Comparison of ENCODE assay signal across 1 cellular context in the genomic region with DNA sequence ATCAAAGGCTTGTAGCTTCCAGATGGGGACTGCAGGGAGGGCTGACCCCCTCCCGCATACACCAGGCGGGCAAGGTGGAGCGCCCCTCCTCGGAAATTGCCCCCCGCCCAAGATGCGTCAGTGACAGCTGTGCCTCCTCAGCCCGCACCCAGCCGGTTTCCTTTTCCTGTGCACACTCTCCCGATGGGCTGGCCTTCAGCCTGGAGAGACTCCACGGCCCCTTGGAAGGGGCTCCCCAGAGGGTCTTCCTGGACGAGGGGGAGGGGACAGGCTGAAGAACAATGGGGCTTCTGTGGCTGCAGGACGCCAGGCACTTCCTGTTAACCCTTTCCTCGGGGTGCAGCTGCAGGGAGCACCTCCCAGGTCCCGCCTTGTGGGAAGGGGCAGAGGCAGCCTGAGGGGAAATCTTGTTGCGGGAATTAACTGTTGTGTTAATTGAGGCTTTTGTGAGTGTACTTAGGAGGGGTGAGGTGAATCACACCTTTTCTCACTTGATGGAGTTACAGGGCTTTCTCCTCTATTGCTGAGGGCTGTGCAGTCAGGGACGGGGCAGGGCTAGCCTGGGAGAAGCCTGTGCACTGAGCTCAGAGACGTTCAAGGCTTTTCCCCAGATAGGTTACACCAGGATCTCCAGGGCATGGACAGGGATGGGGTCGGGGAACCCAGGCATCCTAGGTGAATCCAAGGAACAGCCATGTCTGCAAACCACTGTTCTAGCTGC.
A peak's percentile ranks its signal among the peaks of the same experiment; 100 is the strongest.
TF ChIP-seq lines count a peak whose summit lies in the region.

No MANE protein-coding gene starts in this region.

TF ChIP-seq in HepG2, 621 proteins besides CTCF, POLR2A, EP300 and RAD21 (continued from another document and continues in another):
- TF ChIP-seq, protein P1, sequence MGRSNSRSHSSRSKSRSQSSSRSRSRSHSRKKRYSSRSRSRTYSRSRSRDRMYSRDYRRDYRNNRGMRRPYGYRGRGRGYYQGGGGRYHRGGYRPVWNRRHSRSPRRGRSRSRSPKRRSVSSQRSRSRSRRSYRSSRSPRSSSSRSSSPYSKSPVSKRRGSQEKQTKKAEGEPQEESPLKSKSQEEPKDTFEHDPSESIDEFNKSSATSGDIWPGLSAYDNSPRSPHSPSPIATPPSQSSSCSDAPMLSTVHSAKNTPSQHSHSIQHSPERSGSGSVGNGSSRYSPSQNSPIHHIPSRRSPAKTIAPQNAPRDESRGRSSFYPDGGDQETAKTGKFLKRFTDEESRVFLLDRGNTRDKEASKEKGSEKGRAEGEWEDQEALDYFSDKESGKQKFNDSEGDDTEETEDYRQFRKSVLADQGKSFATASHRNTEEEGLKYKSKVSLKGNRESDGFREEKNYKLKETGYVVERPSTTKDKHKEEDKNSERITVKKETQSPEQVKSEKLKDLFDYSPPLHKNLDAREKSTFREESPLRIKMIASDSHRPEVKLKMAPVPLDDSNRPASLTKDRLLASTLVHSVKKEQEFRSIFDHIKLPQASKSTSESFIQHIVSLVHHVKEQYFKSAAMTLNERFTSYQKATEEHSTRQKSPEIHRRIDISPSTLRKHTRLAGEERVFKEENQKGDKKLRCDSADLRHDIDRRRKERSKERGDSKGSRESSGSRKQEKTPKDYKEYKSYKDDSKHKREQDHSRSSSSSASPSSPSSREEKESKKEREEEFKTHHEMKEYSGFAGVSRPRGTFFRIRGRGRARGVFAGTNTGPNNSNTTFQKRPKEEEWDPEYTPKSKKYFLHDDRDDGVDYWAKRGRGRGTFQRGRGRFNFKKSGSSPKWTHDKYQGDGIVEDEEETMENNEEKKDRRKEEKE (IDR thresholded peaks at IDR 0.05) = no peak
- TF ChIP-seq, protein P2, sequence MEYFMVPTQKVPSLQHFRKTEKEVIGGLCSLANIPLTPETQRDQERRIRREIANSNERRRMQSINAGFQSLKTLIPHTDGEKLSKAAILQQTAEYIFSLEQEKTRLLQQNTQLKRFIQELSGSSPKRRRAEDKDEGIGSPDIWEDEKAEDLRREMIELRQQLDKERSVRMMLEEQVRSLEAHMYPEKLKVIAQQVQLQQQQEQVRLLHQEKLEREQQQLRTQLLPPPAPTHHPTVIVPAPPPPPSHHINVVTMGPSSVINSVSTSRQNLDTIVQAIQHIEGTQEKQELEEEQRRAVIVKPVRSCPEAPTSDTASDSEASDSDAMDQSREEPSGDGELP (IDR thresholded peaks at IDR 0.05; ENCODE audit: borderline replicate concordance, low read depth) = peak; percentile 84
- TF ChIP-seq ZBTB8A (CRISPR knock-in tag; IDR thresholded peaks at IDR 0.05; ENCODE audit: borderline replicate concordance, low read depth) (no peak), ZEB1 (IDR thresholded peaks at IDR 0.05; ENCODE audit: insufficient replicate concordance, low read depth) (peak; percentile 46), SNAI1 (CRISPR knock-in tag; IDR thresholded peaks at IDR 0.05; ENCODE audit: borderline replicate concordance) (no peak), ZFP36L2 (CRISPR knock-in tag; IDR thresholded peaks at IDR 0.05) (no peak), AGO2 (optimal IDR thresholded peaks at IDR 0.05; ENCODE audit: low read depth, low read length) (no peak), ZNF7 (CRISPR knock-in tag; IDR thresholded peaks at IDR 0.05) (no peak), XBP1 (CRISPR knock-in tag; IDR thresholded peaks at IDR 0.05) (no peak), ZNF703 (CRISPR knock-in tag; IDR thresholded peaks at IDR 0.05; ENCODE audit: borderline replicate concordance) (no peak), CC2D1A (CRISPR knock-in tag; IDR thresholded peaks at IDR 0.05) (0 out of 2 replicates have a peak, but pooled peaks have one; percentile 2), NFATC3 (CRISPR knock-in tag; IDR thresholded peaks at IDR 0.05) (no peak), GATA4 (IDR thresholded peaks at IDR 0.05; ENCODE audit: borderline replicate concordance, low read depth) (peak; percentile 38; the same call in 1 of the 2 replicates), MYC (CRISPR knock-in tag; IDR thresholded peaks at IDR 0.05; ENCODE audit: borderline replicate concordance) (peak; percentile 68; the same call in 1 of the 2 replicates), NR2F6 (IDR thresholded peaks at IDR 0.05) (0 out of 2 replicates have a peak, but pooled peaks have one; percentile 35), NR2F6 (CRISPR knock-in tag; IDR thresholded peaks at IDR 0.05) (peak; percentile 65; the same call in 1 of the 2 replicates), NAIF1 (CRISPR knock-in tag; IDR thresholded peaks at IDR 0.05; ENCODE audit: borderline replicate concordance) (peak; percentile 38; the same call in 1 of the 2 replicates), ZNF772 (CRISPR knock-in tag; IDR thresholded peaks at IDR 0.05) (peak; percentile 67; the same call in 1 of the 2 replicates), HIVEP1 (CRISPR knock-in tag; IDR thresholded peaks at IDR 0.05) (peak; percentile 97), ATM (IDR thresholded peaks at IDR 0.05; ENCODE audit: borderline replicate concordance) (no peak), NCOA2 (CRISPR knock-in tag; IDR thresholded peaks at IDR 0.05) (peak; percentile 86), KDM2A (CRISPR knock-in tag; IDR thresholded peaks at IDR 0.05; ENCODE audit: borderline replicate concordance, low read depth) (no peak; the same call in 1 of the 2 replicates), TSC22D2 (CRISPR knock-in tag; IDR thresholded peaks at IDR 0.05; ENCODE audit: borderline replicate concordance) (no peak), ZSCAN20 (CRISPR knock-in tag; IDR thresholded peaks at IDR 0.05; ENCODE audit: borderline replicate concordance) (no peak), RFX1 (IDR thresholded peaks at IDR 0.05) (no peak), ZNF331 (CRISPR knock-in tag; IDR thresholded peaks at IDR 0.05) (peak; percentile 62), ATRX (CRISPR knock-in tag; IDR thresholded peaks at IDR 0.05; ENCODE audit: borderline replicate concordance) (no peak), SAFB2 (CRISPR knock-in tag; IDR thresholded peaks at IDR 0.05; ENCODE audit: borderline replicate concordance, low read depth) (no peak), ZNF225 (CRISPR knock-in tag; IDR thresholded peaks at IDR 0.05) (no peak), MTF1 (CRISPR knock-in tag; IDR thresholded peaks at IDR 0.05) (no peak), JUN (CRISPR knock-in tag; IDR thresholded peaks at IDR 0.05) (no peak), SAP130 (CRISPR knock-in tag; IDR thresholded peaks at IDR 0.05; ENCODE audit: low read depth) (peak; percentile 93), GZF1 (CRISPR knock-in tag; IDR thresholded peaks at IDR 0.05) (no peak), PCBP1 (IDR thresholded peaks at IDR 0.05; ENCODE audit: borderline replicate concordance, low read depth, low read length) (peak; percentile 89; the same call in 1 of the 2 replicates)
- TF ChIP-seq, protein P3, sequence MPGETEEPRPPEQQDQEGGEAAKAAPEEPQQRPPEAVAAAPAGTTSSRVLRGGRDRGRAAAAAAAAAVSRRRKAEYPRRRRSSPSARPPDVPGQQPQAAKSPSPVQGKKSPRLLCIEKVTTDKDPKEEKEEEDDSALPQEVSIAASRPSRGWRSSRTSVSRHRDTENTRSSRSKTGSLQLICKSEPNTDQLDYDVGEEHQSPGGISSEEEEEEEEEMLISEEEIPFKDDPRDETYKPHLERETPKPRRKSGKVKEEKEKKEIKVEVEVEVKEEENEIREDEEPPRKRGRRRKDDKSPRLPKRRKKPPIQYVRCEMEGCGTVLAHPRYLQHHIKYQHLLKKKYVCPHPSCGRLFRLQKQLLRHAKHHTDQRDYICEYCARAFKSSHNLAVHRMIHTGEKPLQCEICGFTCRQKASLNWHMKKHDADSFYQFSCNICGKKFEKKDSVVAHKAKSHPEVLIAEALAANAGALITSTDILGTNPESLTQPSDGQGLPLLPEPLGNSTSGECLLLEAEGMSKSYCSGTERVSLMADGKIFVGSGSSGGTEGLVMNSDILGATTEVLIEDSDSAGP (CRISPR knock-in tag; IDR thresholded peaks at IDR 0.05; ENCODE audit: borderline replicate concordance) = peak; percentile 94
- TF ChIP-seq, protein P4, sequence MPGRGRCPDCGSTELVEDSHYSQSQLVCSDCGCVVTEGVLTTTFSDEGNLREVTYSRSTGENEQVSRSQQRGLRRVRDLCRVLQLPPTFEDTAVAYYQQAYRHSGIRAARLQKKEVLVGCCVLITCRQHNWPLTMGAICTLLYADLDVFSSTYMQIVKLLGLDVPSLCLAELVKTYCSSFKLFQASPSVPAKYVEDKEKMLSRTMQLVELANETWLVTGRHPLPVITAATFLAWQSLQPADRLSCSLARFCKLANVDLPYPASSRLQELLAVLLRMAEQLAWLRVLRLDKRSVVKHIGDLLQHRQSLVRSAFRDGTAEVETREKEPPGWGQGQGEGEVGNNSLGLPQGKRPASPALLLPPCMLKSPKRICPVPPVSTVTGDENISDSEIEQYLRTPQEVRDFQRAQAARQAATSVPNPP (CRISPR knock-in tag; IDR thresholded peaks at IDR 0.05) = no peak
- TF ChIP-seq, protein P5, sequence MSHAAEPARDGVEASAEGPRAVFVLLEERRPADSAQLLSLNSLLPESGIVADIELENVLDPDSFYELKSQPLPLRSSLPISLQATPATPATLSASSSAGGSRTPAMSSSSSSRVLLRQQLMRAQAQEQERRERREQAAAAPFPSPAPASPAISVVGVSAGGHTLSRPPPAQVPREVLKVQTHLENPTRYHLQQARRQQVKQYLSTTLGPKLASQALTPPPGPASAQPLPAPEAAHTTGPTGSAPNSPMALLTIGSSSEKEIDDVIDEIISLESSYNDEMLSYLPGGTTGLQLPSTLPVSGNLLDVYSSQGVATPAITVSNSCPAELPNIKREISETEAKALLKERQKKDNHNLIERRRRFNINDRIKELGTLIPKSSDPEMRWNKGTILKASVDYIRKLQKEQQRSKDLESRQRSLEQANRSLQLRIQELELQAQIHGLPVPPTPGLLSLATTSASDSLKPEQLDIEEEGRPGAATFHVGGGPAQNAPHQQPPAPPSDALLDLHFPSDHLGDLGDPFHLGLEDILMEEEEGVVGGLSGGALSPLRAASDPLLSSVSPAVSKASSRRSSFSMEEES (CRISPR knock-in tag; IDR thresholded peaks at IDR 0.05) = peak; percentile 56; the same call in 1 of the 2 replicates
- TF ChIP-seq, protein P6, sequence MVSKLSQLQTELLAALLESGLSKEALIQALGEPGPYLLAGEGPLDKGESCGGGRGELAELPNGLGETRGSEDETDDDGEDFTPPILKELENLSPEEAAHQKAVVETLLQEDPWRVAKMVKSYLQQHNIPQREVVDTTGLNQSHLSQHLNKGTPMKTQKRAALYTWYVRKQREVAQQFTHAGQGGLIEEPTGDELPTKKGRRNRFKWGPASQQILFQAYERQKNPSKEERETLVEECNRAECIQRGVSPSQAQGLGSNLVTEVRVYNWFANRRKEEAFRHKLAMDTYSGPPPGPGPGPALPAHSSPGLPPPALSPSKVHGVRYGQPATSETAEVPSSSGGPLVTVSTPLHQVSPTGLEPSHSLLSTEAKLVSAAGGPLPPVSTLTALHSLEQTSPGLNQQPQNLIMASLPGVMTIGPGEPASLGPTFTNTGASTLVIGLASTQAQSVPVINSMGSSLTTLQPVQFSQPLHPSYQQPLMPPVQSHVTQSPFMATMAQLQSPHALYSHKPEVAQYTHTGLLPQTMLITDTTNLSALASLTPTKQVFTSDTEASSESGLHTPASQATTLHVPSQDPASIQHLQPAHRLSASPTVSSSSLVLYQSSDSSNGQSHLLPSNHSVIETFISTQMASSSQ (IDR thresholded peaks at IDR 0.05; ENCODE audit: low read depth) = peak; percentile 60
- TF ChIP-seq, protein P6 (CRISPR knock-in tag; IDR thresholded peaks at IDR 0.05; ENCODE audit: borderline replicate concordance) = peak; percentile 58; the same call in 1 of the 2 replicates
- TF ChIP-seq, protein P7, sequence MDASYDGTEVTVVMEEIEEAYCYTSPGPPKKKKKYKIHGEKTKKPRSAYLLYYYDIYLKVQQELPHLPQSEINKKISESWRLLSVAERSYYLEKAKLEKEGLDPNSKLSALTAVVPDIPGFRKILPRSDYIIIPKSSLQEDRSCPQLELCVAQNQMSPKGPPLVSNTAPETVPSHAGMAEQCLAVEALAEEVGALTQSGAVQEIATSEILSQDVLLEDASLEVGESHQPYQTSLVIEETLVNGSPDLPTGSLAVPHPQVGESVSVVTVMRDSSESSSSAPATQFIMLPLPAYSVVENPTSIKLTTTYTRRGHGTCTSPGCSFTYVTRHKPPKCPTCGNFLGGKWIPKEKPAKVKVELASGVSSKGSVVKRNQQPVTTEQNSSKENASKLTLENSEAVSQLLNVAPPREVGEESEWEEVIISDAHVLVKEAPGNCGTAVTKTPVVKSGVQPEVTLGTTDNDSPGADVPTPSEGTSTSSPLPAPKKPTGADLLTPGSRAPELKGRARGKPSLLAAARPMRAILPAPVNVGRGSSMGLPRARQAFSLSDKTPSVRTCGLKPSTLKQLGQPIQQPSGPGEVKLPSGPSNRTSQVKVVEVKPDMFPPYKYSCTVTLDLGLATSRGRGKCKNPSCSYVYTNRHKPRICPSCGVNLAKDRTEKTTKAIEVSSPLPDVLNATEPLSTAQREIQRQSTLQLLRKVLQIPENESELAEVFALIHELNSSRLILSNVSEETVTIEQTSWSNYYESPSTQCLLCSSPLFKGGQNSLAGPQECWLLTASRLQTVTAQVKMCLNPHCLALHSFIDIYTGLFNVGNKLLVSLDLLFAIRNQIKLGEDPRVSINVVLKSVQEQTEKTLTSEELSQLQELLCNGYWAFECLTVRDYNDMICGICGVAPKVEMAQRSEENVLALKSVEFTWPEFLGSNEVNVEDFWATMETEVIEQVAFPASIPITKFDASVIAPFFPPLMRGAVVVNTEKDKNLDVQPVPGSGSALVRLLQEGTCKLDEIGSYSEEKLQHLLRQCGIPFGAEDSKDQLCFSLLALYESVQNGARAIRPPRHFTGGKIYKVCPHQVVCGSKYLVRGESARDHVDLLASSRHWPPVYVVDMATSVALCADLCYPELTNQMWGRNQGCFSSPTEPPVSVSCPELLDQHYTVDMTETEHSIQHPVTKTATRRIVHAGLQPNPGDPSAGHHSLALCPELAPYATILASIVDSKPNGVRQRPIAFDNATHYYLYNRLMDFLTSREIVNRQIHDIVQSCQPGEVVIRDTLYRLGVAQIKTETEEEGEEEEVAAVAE (CRISPR knock-in tag; IDR thresholded peaks at IDR 0.05; ENCODE audit: borderline replicate concordance) = 0 out of 2 replicates have a peak, but pooled peaks have one; percentile 41
- TF ChIP-seq, protein P8, sequence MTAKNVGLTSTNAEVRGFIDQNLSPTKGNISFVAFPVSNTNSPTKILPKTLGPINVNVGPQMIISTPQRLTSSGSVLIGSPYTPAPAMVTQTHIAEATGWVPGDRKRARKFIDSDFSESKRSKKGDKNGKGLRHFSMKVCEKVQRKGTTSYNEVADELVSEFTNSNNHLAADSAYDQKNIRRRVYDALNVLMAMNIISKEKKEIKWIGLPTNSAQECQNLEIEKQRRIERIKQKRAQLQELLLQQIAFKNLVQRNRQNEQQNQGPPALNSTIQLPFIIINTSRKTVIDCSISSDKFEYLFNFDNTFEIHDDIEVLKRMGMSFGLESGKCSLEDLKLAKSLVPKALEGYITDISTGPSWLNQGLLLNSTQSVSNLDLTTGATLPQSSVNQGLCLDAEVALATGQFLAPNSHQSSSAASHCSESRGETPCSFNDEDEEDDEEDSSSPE (CRISPR knock-in tag; IDR thresholded peaks at IDR 0.05) = peak; percentile 44; the same call in 1 of the 2 replicates
